9 cellular contexts compared by ENCODE assay signal in the genomic region with DNA sequence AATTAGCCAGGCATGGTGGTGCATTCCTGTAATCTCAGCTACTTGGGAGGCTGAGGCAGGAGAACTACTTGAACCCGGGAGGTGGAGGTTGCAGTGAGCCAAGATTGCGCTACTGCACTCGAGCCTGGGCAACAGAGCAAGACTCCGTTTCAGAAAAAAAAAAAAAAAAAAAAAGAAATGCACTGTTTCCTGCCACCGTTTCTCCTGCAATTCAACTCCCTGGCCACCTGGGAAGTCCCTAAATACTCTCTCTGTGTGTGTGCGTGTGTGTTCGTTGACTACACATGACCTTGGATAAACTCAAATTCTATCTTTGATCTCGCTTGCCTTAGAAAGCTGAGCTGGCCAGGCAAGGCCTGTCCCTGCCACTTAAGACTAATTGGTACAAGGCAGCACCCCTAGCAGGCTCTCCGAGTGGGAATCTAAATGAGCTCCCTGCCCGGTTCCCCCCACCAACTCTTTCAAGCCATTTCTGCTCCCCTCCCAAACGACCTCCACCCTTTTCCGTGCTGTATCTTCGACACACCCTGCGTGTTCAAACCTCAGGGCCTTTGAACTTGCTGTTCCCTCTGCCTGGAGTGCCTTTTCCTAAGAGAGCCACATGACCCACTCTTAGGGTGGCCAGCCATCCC. TPM values are rescaled to one million over a fixed set of nuclear protein-coding genes. Genes with fewer than 3 reads are reported as not detected.
DNase-seq lines count a peak whose midpoint lies in the region; ATAC-seq and TF ChIP-seq lines count a peak whose summit lies in the region.
"Had no signal": no experiment of that assay in that cellular context is flagged by ENCODE, and none has a peak within 500 bp of the region (broad histone marks: within the 10 kb centered on the region; RNA-seq: fewer than 3 reads in every experiment).

No MANE protein-coding gene starts in this region.

- intact Hi-C loops in Right ventricle myocardium superior (cut with DNase I) = no loop called here
- intact Hi-C loops in transverse colon (cut with DNase I; ENCODE audit: low total_unique reads) = no loop called here

- H3K27me3 Mint-ChIP-seq in glutamatergic neuron (ENCODE audit: unreplicated experiment) = peaks cover 17% of the 10 kb centered on the region

- ATAC-seq in Right ventricle myocardium superior (ENCODE audit: poor library complexity) = peak; percentile 5
- no peak for ATAC-seq in HG02973 (IDR thresholded peaks at IDR 0.05; ENCODE audit: unreplicated experiment)

- in situ Hi-C loops in transverse colon (cut with MboI; ENCODE audit: low pct_ligation_motif_present in 1 of 4, low pct_unique_long_range_greater_than_20kb in 1 of 4, low sequenced_read_pairs in 3 of 4) = no loop called here

- H3K4me1 Mint-ChIP-seq in glutamatergic neuron (ENCODE audit: low read depth, unreplicated experiment) = peaks cover 3% of the 10 kb centered on the region

- H3K27ac Mint-ChIP-seq in glutamatergic neuron (ENCODE audit: unreplicated experiment) = no peak overlapping the region

- no peaks in the 10 kb centered on the region for H3K36me3 Mint-ChIP-seq in glutamatergic neuron (ENCODE audit: unreplicated experiment)

- H3K9me3 Mint-ChIP-seq in glutamatergic neuron (ENCODE audit: unreplicated experiment) = peaks cover 3% of the 10 kb centered on the region

- no peak for TF ChIP-seq CTCF in right atrium auricular region (IDR thresholded peaks at IDR 0.05)
- no peak for TF ChIP-seq CTCF in glutamatergic neuron (IDR thresholded peaks at IDR 0.05; ENCODE audit: partially characterized antibody, unreplicated experiment)
- peak in 2 of 5 experiments; percentile 35 to 47 for TF ChIP-seq CTCF in transverse colon (IDR thresholded peaks at IDR 0.05)

- no peak for TF ChIP-seq EP300 in transverse colon (IDR thresholded peaks at IDR 0.05; ENCODE audit: low read depth)

- DNase-seq in Right ventricle myocardium superior (no peak), right atrium auricular region (ENCODE audit: low spot score) (no peak), NCI-H82 (lab: John Stamatoyannopoulos, UW) (peak; percentile 47), glutamatergic neuron (no peak), transverse colon (no peak), 8988T (no peak), GM03348 (ENCODE audit: low spot score) (no peak)
- DNase-seq: stimulated activated CD4-positive, alpha-beta T cell treated with anti-CD3 and anti-CD28 coated beads, Interleukin-2, amount 100 ng/mL, for 48 hours had no signal

- 28% methylated on average over 14 of the region's 14 CpGs; no CpG with 5 or more reads in 1 of the 2 donors for WGBS in transverse colon (ENCODE audit: low coverage in 1 of 2), 2 donors

- no peak for TF ChIP-seq POLR2A in transverse colon (IDR thresholded peaks at IDR 0.05)

- no peaks in the 10 kb centered on the region for H3K9me3 ChIP-seq in right atrium auricular region
- H3K9me3 ChIP-seq in transverse colon = no peaks in the 10 kb centered on the region

- peak overlapping the region; percentile 2 for H3K4me3 Mint-ChIP-seq in glutamatergic neuron (ENCODE audit: unreplicated experiment)

- H3K27ac ChIP-seq in right atrium auricular region (peak overlapping the region in 1 of 2 donors; percentile 12), transverse colon (peak overlapping the region in 3 of 4 donors; percentile 8 to 65 (median 33))

- H3K36me3 ChIP-seq in right atrium auricular region = no peaks in the 10 kb centered on the region
- H3K36me3 ChIP-seq in transverse colon = no peaks in the 10 kb centered on the region

- H3K4me3 ChIP-seq in right atrium auricular region (no peak overlapping the region), transverse colon (no peak overlapping the region)

- H3K4me1 ChIP-seq in right atrium auricular region (peaks cover 0 to 31% of the 10 kb centered on the region in 2 donors), transverse colon (peaks cover 21 to 41% (median 31%) of the 10 kb centered on the region in 4 donors)

- H3K27me3 ChIP-seq in right atrium auricular region (no peaks in the 10 kb centered on the region), transverse colon (no peaks in the 10 kb centered on the region)

RNA-seq across cellular contexts. Expression of a gene that starts 5.2 kb away (rescaled TPM):
- 59.5 TPM for total RNA-seq in Right ventricle myocardium superior
- 10 to 100 TPM; 32.3 to 37.5 TPM for total RNA-seq in right atrium auricular region
- 22.3 TPM for total RNA-seq in glutamatergic neuron (ENCODE audit: unreplicated experiment)
- total RNA-seq in transverse colon = 10 to 100 TPM; 32.4 to 51.5 (median 42.8) TPM

RNA-seq across cellular contexts. Expression of a gene that starts 20.3 kb away (rescaled TPM):
- total RNA-seq in Right ventricle myocardium superior = 1.9 TPM
- total RNA-seq in right atrium auricular region = 1 to 10 TPM; 3.7 to 6.3 TPM
- 1.0 TPM for total RNA-seq in glutamatergic neuron (ENCODE audit: unreplicated experiment)
- total RNA-seq in transverse colon = 10 to 100 TPM in 1 of 4 donors, 1 to 10 TPM in 3; 3.5 to 15.1 (median 5.4) TPM

RNA-seq across cellular contexts. Expression of a gene that starts 52.4 kb away (rescaled TPM):
- total RNA-seq in Right ventricle myocardium superior (17.7 TPM), right atrium auricular region (10 to 100 TPM; 22.4 to 25.1 TPM), glutamatergic neuron (ENCODE audit: unreplicated experiment) (9.4 TPM), transverse colon (10 to 100 TPM in 2 of 4 donors, 1 to 10 TPM in 2; 2.6 to 34.4 (median 10.3) TPM)

RNA-seq across cellular contexts. Expression of a gene that starts 56.2 kb away (rescaled TPM):
- total RNA-seq in Right ventricle myocardium superior (60.4 TPM), right atrium auricular region (10 to 100 TPM; 55.0 to 97.6 TPM), glutamatergic neuron (ENCODE audit: unreplicated experiment) (106 TPM), transverse colon (100 to 1,000 TPM in 1 of 4 donors, 10 to 100 TPM in 3; 49.4 to 109 (median 69.5) TPM)
